In the genomic region with DNA sequence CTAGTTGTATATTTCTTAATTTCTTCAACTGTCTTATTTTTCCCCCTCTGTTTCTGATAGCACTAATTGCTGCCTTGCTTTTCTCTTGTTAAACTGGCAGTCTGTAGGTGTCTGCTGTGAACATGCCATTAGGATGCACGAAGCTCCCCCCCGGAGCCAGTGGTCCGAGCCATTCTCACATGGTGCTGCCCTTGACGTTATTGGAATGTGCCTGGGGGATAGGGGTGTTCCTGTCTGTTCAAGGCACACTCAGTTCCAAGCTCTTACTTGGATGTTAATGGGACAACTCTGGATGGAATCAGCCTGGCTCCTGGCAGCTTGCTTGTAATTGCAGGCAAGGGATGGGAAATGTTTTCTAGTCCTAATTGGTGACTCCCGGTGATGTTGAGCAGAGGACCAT, we compare ENCODE assay signal across 2 cellular contexts.
TF ChIP-seq lines count a peak whose summit lies in the region.

No MANE protein-coding gene starts in this region.

TF ChIP-seq in GM23338, 12 proteins besides CTCF, POLR2A, EP300 and RAD21 (continues in another document):
- TF ChIP-seq ZNF114 (CRISPR knock-in tag; IDR thresholded peaks at IDR 0.05): no peak
- no peak for TF ChIP-seq EZH2 (IDR thresholded peaks at IDR 0.05; ENCODE audit: low read depth, unreplicated experiment)
- no peak for TF ChIP-seq CREB1 (CRISPR knock-in tag; IDR thresholded peaks at IDR 0.05; ENCODE audit: low read depth)
- TF ChIP-seq, protein P1, sequence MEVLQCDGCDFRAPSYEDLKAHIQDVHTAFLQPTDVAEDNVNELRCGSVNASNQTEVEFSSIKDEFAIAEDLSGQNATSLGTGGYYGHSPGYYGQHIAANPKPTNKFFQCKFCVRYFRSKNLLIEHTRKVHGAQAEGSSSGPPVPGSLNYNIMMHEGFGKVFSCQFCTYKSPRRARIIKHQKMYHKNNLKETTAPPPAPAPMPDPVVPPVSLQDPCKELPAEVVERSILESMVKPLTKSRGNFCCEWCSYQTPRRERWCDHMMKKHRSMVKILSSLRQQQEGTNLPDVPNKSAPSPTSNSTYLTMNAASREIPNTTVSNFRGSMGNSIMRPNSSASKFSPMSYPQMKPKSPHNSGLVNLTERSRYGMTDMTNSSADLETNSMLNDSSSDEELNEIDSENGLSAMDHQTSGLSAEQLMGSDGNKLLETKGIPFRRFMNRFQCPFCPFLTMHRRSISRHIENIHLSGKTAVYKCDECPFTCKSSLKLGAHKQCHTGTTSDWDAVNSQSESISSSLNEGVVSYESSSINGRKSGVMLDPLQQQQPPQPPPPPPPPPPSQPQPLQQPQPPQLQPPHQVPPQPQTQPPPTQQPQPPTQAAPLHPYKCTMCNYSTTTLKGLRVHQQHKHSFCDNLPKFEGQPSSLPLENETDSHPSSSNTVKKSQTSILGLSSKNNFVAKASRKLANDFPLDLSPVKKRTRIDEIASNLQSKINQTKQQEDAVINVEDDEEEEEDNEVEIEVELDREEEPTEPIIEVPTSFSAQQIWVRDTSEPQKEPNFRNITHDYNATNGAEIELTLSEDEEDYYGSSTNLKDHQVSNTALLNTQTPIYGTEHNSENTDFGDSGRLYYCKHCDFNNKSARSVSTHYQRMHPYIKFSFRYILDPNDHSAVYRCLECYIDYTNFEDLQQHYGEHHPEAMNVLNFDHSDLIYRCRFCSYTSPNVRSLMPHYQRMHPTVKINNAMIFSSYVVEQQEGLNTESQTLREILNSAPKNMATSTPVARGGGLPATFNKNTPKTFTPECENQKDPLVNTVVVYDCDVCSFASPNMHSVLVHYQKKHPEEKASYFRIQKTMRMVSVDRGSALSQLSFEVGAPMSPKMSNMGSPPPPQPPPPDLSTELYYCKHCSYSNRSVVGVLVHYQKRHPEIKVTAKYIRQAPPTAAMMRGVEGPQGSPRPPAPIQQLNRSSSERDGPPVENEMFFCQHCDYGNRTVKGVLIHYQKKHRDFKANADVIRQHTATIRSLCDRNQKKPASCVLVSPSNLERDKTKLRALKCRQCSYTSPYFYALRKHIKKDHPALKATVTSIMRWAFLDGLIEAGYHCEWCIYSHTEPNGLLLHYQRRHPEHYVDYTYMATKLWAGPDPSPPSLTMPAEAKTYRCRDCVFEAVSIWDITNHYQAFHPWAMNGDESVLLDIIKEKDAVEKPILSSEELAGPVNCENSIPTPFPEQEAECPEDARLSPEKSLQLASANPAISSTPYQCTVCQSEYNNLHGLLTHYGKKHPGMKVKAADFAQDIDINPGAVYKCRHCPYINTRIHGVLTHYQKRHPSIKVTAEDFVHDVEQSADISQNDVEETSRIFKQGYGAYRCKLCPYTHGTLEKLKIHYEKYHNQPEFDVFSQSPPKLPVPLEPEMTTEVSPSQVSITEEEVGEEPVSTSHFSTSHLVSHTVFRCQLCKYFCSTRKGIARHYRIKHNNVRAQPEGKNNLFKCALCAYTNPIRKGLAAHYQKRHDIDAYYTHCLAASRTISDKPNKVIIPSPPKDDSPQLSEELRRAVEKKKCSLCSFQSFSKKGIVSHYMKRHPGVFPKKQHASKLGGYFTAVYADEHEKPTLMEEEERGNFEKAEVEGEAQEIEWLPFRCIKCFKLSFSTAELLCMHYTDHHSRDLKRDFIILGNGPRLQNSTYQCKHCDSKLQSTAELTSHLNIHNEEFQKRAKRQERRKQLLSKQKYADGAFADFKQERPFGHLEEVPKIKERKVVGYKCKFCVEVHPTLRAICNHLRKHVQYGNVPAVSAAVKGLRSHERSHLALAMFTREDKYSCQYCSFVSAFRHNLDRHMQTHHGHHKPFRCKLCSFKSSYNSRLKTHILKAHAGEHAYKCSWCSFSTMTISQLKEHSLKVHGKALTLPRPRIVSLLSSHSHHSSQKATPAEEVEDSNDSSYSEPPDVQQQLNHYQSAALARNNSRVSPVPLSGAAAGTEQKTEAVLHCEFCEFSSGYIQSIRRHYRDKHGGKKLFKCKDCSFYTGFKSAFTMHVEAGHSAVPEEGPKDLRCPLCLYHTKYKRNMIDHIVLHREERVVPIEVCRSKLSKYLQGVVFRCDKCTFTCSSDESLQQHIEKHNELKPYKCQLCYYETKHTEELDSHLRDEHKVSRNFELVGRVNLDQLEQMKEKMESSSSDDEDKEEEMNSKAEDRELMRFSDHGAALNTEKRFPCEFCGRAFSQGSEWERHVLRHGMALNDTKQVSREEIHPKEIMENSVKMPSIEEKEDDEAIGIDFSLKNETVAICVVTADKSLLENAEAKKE (CRISPR knock-in tag; IDR thresholded peaks at IDR 0.05): no peak
- no peak for TF ChIP-seq JUNB (IDR thresholded peaks at IDR 0.05; ENCODE audit: unreplicated experiment)
- no peak for TF ChIP-seq ZNF331 (CRISPR knock-in tag; IDR thresholded peaks at IDR 0.05; ENCODE audit: low read depth)
- TF ChIP-seq STAT1 (IDR thresholded peaks at IDR 0.05; ENCODE audit: unreplicated experiment): no peak
- TF ChIP-seq, protein P2, sequence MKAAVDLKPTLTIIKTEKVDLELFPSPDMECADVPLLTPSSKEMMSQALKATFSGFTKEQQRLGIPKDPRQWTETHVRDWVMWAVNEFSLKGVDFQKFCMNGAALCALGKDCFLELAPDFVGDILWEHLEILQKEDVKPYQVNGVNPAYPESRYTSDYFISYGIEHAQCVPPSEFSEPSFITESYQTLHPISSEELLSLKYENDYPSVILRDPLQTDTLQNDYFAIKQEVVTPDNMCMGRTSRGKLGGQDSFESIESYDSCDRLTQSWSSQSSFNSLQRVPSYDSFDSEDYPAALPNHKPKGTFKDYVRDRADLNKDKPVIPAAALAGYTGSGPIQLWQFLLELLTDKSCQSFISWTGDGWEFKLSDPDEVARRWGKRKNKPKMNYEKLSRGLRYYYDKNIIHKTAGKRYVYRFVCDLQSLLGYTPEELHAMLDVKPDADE (IDR thresholded peaks at IDR 0.05): no peak
- TF ChIP-seq EZH2phosphoT487 (IDR thresholded peaks at IDR 0.05; ENCODE audit: unreplicated experiment): no peak
- TF ChIP-seq, protein P3, sequence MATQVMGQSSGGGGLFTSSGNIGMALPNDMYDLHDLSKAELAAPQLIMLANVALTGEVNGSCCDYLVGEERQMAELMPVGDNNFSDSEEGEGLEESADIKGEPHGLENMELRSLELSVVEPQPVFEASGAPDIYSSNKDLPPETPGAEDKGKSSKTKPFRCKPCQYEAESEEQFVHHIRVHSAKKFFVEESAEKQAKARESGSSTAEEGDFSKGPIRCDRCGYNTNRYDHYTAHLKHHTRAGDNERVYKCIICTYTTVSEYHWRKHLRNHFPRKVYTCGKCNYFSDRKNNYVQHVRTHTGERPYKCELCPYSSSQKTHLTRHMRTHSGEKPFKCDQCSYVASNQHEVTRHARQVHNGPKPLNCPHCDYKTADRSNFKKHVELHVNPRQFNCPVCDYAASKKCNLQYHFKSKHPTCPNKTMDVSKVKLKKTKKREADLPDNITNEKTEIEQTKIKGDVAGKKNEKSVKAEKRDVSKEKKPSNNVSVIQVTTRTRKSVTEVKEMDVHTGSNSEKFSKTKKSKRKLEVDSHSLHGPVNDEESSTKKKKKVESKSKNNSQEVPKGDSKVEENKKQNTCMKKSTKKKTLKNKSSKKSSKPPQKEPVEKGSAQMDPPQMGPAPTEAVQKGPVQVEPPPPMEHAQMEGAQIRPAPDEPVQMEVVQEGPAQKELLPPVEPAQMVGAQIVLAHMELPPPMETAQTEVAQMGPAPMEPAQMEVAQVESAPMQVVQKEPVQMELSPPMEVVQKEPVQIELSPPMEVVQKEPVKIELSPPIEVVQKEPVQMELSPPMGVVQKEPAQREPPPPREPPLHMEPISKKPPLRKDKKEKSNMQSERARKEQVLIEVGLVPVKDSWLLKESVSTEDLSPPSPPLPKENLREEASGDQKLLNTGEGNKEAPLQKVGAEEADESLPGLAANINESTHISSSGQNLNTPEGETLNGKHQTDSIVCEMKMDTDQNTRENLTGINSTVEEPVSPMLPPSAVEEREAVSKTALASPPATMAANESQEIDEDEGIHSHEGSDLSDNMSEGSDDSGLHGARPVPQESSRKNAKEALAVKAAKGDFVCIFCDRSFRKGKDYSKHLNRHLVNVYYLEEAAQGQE (IDR thresholded peaks at IDR 0.05; ENCODE audit: unreplicated experiment): no peak

TF ChIP-seq in H1, 55 proteins besides CTCF, POLR2A, EP300 and RAD21:
- TF ChIP-seq RXRA (IDR thresholded peaks at IDR 0.05; ENCODE audit: insufficient read depth, low read depth, low read length): no peak
- TF ChIP-seq PHF8 (conservative IDR thresholded peaks at IDR 0.05; ENCODE audit: low read depth, low read length): no peak
- no peak for TF ChIP-seq ZNF274 (IDR thresholded peaks at IDR 0.05; ENCODE audit: borderline replicate concordance, extremely low read depth, low read length)
- peak; percentile 76 for TF ChIP-seq TEAD4 (IDR thresholded peaks at IDR 0.05; ENCODE audit: low read depth, low read length)
- TF ChIP-seq, protein P4, sequence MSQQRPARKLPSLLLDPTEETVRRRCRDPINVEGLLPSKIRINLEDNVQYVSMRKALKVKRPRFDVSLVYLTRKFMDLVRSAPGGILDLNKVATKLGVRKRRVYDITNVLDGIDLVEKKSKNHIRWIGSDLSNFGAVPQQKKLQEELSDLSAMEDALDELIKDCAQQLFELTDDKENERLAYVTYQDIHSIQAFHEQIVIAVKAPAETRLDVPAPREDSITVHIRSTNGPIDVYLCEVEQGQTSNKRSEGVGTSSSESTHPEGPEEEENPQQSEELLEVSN (IDR thresholded peaks at IDR 0.05): 0 out of 2 replicates have a peak, but pooled peaks have one; percentile 5
- no peak for TF ChIP-seq SP4 (IDR thresholded peaks at IDR 0.05; ENCODE audit: low read length)
- TF ChIP-seq, protein P5, sequence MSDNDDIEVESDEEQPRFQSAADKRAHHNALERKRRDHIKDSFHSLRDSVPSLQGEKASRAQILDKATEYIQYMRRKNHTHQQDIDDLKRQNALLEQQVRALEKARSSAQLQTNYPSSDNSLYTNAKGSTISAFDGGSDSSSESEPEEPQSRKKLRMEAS (IDR thresholded peaks at IDR 0.05): no peak
- TF ChIP-seq, protein P6, sequence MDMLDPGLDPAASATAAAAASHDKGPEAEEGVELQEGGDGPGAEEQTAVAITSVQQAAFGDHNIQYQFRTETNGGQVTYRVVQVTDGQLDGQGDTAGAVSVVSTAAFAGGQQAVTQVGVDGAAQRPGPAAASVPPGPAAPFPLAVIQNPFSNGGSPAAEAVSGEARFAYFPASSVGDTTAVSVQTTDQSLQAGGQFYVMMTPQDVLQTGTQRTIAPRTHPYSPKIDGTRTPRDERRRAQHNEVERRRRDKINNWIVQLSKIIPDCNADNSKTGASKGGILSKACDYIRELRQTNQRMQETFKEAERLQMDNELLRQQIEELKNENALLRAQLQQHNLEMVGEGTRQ (IDR thresholded peaks at IDR 0.05; ENCODE audit: low read length): no peak
- TF ChIP-seq RNF2 (IDR thresholded peaks at IDR 0.05; ENCODE audit: borderline replicate concordance, low read depth, low read length, missing control alignments, poor library complexity, severe bottlenecking): no peak
- TF ChIP-seq JUND (IDR thresholded peaks at IDR 0.05; ENCODE audit: low read length): peak; percentile 88
- no peak for TF ChIP-seq NANOG (IDR thresholded peaks at IDR 0.05; ENCODE audit: insufficient read depth, low read depth, low read length, poor library complexity, severe bottlenecking)
- TF ChIP-seq HDAC6 (IDR thresholded peaks at IDR 0.05; ENCODE audit: low read depth, low read length): no peak
- TF ChIP-seq GABPA (IDR thresholded peaks at IDR 0.05; ENCODE audit: borderline replicate concordance, insufficient read depth, low read length): no peak
- no peak for TF ChIP-seq KDM5A (IDR thresholded peaks at IDR 0.05; ENCODE audit: low read length)
- no peak for TF ChIP-seq RBBP5 (IDR thresholded peaks at IDR 0.05; ENCODE audit: borderline replicate concordance, low read depth, low read length)
- TF ChIP-seq POLR2AphosphoS5 (IDR thresholded peaks at IDR 0.05; ENCODE audit: low read depth, low read length): no peak
- TF ChIP-seq CHD1 (IDR thresholded peaks at IDR 0.05; ENCODE audit: low read depth, low read length): peak; percentile 83
- no peak for TF ChIP-seq TAF7 (optimal IDR thresholded peaks at IDR 0.05; ENCODE audit: borderline replicate concordance, low read depth, low read length)
- no peak for TF ChIP-seq POU5F1 (IDR thresholded peaks at IDR 0.05; ENCODE audit: low read depth, low read length)
- no peak for TF ChIP-seq SIN3A (conservative IDR thresholded peaks at IDR 0.05 in 1 of 2, IDR thresholded peaks at IDR 0.05 in 1 of 2; ENCODE audit: low read depth in 1 of 2, low read length in 2 of 2)
- no peak for TF ChIP-seq GTF2F1 (IDR thresholded peaks at IDR 0.05; ENCODE audit: borderline replicate concordance, low read depth, low read length)
- no peak for TF ChIP-seq CHD2 (IDR thresholded peaks at IDR 0.05; ENCODE audit: low read length)
